Comparison of ENCODE assay signal across 18 cellular contexts in the genomic region with DNA sequence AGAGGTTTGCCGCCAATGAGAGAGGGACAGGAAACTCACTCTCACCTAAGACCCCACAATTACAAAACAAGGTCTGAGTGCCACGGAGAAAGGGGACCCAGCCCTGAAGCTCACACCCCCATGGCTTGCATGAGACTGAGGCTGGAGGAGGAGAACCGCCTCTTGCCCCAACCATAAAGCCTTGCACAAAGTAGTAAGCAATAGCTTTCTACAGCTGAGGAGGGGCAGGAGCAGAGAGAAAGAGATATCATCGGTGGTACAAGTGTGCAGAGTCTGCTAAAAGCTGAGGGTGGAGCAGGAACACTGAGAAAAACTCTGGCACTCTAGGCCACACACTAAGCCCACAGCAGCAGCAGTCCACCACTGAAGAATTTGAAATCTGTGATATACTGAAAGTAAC.
"Had no signal": no experiment of that assay in that cellular context is flagged by ENCODE, and none has a peak within 500 bp of the region (broad histone marks: within the 10 kb centered on the region; RNA-seq: fewer than 3 reads in every experiment).

No MANE protein-coding gene starts in this region.

- DNase-seq: IMR-90, Karpas-422, KG1, MG63, NCI-H1092 treated with DMSO at 0.1 percent for 48 hours, NCI-H1436, NCI-H187, NCI-H2029, NCI-H2081 treated with DMSO at 0.1 percent for 48 hours, NCI-H226, NCI-H510A, NCI-H524 treated with DMSO at 0.1 percent for 48 hours, NCI-H774, PC-3, SHP77, SJCRH30 had no signal

- ATAC-seq: HepG2, Panc1, PC-3 had no signal
